ENCODE assay signal across 8 cellular contexts in the genomic region with DNA sequence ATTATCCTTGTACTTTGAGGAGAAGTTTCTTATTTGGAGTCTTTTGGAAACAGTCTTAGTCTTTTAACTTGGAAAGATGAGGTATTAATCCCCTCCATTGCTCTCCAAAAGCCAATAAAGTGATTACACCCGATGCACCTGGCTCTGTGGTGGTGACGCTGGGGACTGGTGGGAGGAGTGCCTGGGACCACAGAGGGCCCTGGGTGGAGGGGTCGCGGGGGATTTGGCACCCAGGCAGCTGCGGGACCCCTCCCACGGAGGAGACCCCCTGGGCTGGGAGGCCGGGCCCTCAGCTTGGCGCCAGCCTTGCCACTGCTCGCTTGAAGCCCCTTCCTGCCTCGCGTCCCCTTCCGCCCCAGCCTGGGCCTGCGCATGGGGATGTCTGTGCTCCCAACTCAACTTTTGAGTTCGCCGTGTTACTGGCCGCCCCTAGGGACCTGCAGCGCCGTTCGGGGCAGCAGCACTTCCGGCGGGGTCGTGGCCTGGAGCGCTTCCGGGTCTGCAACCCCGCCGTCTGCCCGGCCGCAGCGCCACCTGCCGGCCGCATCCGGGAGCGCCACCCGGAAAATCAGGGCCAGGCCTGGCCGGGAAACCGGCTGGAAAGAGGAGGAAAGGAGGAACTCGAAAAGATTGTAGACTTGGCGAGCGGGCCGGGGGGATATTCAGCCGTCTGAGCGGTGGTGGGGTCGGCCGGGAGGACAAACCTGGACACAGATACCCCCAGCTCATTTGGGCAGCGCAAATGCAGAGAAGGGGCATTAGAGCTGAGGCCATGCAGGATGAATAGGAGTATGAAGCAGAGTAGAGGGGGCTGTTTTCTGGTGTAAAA. TPM values are rescaled to one million over a fixed set of nuclear protein-coding genes. Genes with fewer than 3 reads are reported as not detected.
DNase-seq lines count a peak whose midpoint lies in the region; ATAC-seq and TF ChIP-seq lines count a peak whose summit lies in the region.

No MANE protein-coding gene starts in this region.

- ATAC-seq in foreskin keratinocyte = peak; percentile 24
- no peak for ATAC-seq in GM19324 (IDR thresholded peaks at IDR 0.05; ENCODE audit: low FRiP score, unreplicated experiment)

- no peaks in the 10 kb centered on the region for H3K9me3 ChIP-seq in HUES64 (ENCODE audit: insufficient read depth, low read depth, low read length)
- no peaks in the 10 kb centered on the region for H3K9me3 ChIP-seq in neuronal stem cell (replicated peaks in 1 of 2; ENCODE audit: control insufficient read depth in 2 of 2, insufficient read depth in 1 of 2, low read depth in 1 of 2, low read length in 2 of 2)
- no peaks in the 10 kb centered on the region for H3K9me3 ChIP-seq in tibial artery

- peaks cover 19% of the 10 kb centered on the region for H3K36me3 ChIP-seq in HUES64 (ENCODE audit: insufficient read depth, low read length)
- H3K36me3 ChIP-seq in neuronal stem cell (replicated peaks in 1 of 2; ENCODE audit: control insufficient read depth in 2 of 2, insufficient read depth in 2 of 2, low read length in 2 of 2) = peaks cover 20 to 28% of the 10 kb centered on the region in 2 donors
- peaks cover 13 to 51% (median 47%) of the 10 kb centered on the region in 3 donors for H3K36me3 ChIP-seq in tibial artery

- peak overlapping the region; percentile 39 for H2BK5ac ChIP-seq in neuronal stem cell (ENCODE audit: low read length)

- POLR2A ChIA-PET in RWPE1 (lab: Yijun Ruan, JAX; ENCODE audit: low non-redundant PET) = interaction anchor here (0.5 kb wide), 1 partner anchor 115 kb away, joined by 3 read pairs; no protein-coding TSS in a partner anchor

- intact Hi-C loops in tibial artery (cut with DNase I; ENCODE audit: low total_unique reads) = loop anchor here (5.0 kb wide), 2 partner anchors 36 to 121 kb away; a partner anchor contains a TSS

- no peak overlapping the region for H2BK120ac ChIP-seq in neuronal stem cell (ENCODE audit: low read depth, low read length)

- peak overlapping the region; percentile 87 for H4K91ac ChIP-seq in neuronal stem cell (ENCODE audit: low read depth, low read length, poor library complexity)

- H2AFZ ChIP-seq in neuronal stem cell (ENCODE audit: low read length) = no peak overlapping the region

- H2BK15ac ChIP-seq in neuronal stem cell (ENCODE audit: low read length) = no peak overlapping the region

- H3K27me3 ChIP-seq in HUES64 (ENCODE audit: insufficient read depth, low read length) = no peaks in the 10 kb centered on the region
- no peaks in the 10 kb centered on the region for H3K27me3 ChIP-seq in foreskin keratinocyte
- no peaks in the 10 kb centered on the region for H3K27me3 ChIP-seq in neuronal stem cell (ENCODE audit: control insufficient read depth in 3 of 3, insufficient read depth in 3 of 3, low read depth in 1 of 3, low read length in 3 of 3)
- H3K27me3 ChIP-seq in tibial artery = no peaks in the 10 kb centered on the region

- DNase-seq in RWPE1 (ENCODE audit: low spot score) (peak; percentile 82), foreskin keratinocyte (no peak), neuronal stem cell (ENCODE audit: low spot score) (peak; percentile 80), tibial artery (peak; percentile 54 to 81)
- peak; percentile 91 for DNase-seq in activated effector memory CD4-positive, alpha-beta T cell treated with anti-CD3 and anti-CD28 coated beads, Interleukin-2, amount 50 U/mL, for 16 hours

- H2AK5ac ChIP-seq in neuronal stem cell (ENCODE audit: low read depth, low read length) = no peak overlapping the region

- no peak overlapping the region for H4K8ac ChIP-seq in neuronal stem cell (ENCODE audit: low read depth, low read length)

- no peak overlapping the region for H3K14ac ChIP-seq in neuronal stem cell (ENCODE audit: low read length)

- peak overlapping the region; percentile 45 for H3K4me2 ChIP-seq in neuronal stem cell (ENCODE audit: insufficient read depth, low read length, poor library complexity, severe bottlenecking)

- H3K27ac ChIP-seq in HUES64 (ENCODE audit: low read depth, low read length) = peak overlapping the region; percentile 92; the same call in 1 of the 2 replicates
- peak overlapping the region; percentile 94 for H3K27ac ChIP-seq in RWPE1
- no peak overlapping the region for H3K27ac ChIP-seq in foreskin keratinocyte
- peak overlapping the region; percentile 71 for H3K27ac ChIP-seq in neuronal stem cell (replicated peaks; ENCODE audit: low read length)
- peak overlapping the region; percentile 25 to 64 for H3K27ac ChIP-seq in tibial artery

- CTCF ChIA-PET in RWPE1 (lab: Yijun Ruan, JAX) = interaction anchor here (0.6 to 0.8 kb wide), 2 partner anchors 12 to 203 kb away, joined by 4 to 5 read pairs; no protein-coding TSS in a partner anchor

- H3K4ac ChIP-seq in neuronal stem cell (ENCODE audit: low read length) = no peak overlapping the region

- H2BK12ac ChIP-seq in neuronal stem cell (ENCODE audit: low read length) = no peak overlapping the region

- TF ChIP-seq CTCF in GM12873 (IDR thresholded peaks at IDR 0.05; ENCODE audit: insufficient read depth, low read depth, low read length, missing control alignments) (peak; percentile 86), RWPE1 (conservative IDR thresholded peaks at IDR 0.05; ENCODE audit: low read depth) (peak; percentile 97), foreskin keratinocyte (conservative IDR thresholded peaks at IDR 0.05) (peak; percentile 98), tibial artery (IDR thresholded peaks at IDR 0.05) (peak; percentile 95)

- peak overlapping the region; percentile 83 for H3K18ac ChIP-seq in neuronal stem cell (ENCODE audit: low read length)

- WGBS in HUES64 = 13% methylated on average over 45 of the region's 45 CpGs
- no CpG with 5 or more reads among the region's 45 CpGs for WGBS in neuronal stem cell (ENCODE audit: extremely low coverage in 2 of 2, insufficient read length in 2 of 2, insufficient replicate concordance in 1 of 2), 2 donors

- peaks cover 24% of the 10 kb centered on the region for H3K79me1 ChIP-seq in neuronal stem cell (ENCODE audit: low read depth, low read length)

- H3K9ac ChIP-seq in HUES64 (ENCODE audit: low read depth, low read length) (peak overlapping the region; percentile 46; the same call in 1 of the 2 replicates), neuronal stem cell (ENCODE audit: low read depth, low read length, poor library complexity) (peak overlapping the region; percentile 44)

- H3K4me3 ChIP-seq in HUES64 (ENCODE audit: low read length) (peak overlapping the region; percentile 22), neuronal stem cell (ENCODE audit: low read length in 2 of 2) (peak overlapping the region; percentile 11 to 65), tibial artery (peak overlapping the region; percentile 2 to 10)

- peaks cover 18% of the 10 kb centered on the region; the same call in 1 of the 2 replicates for H3K4me1 ChIP-seq in HUES64 (ENCODE audit: insufficient read depth, low read length)
- H3K4me1 ChIP-seq in foreskin keratinocyte = no peaks in the 10 kb centered on the region
- H3K4me1 ChIP-seq in neuronal stem cell (ENCODE audit: control insufficient read depth in 2 of 2, insufficient read depth in 1 of 2, low read depth in 1 of 2, low read length in 2 of 2) = peaks cover 12 to 24% of the 10 kb centered on the region in 2 donors
- H3K4me1 ChIP-seq in tibial artery = peaks cover 0 to 56% (median 43%) of the 10 kb centered on the region in 4 donors

- peak overlapping the region; percentile 80 for H3K23ac ChIP-seq in neuronal stem cell (ENCODE audit: low read depth, low read length, poor library complexity)

RNA-seq across cellular contexts. Expression of a gene that starts 8.4 kb away (rescaled TPM):
- not detected for polyA plus RNA-seq in HUES64 (2013, experiment 1 of 2)
- polyA plus RNA-seq in HUES64 (2013, experiment 2 of 2) = not detected
- total RNA-seq in foreskin keratinocyte = not detected in 2 replicates
- not detected in 2 replicates for polyA plus RNA-seq in foreskin keratinocyte
- not detected for polyA plus RNA-seq in neuronal stem cell (2013, experiment 1 of 2)
- not detected for polyA plus RNA-seq in neuronal stem cell (2013, experiment 2 of 2)

RNA-seq across cellular contexts. Expression of a gene that starts 17.4 kb away (rescaled TPM):
- 0.30 TPM for polyA plus RNA-seq in HUES64 (2013, experiment 1 of 2)
- polyA plus RNA-seq in HUES64 (2013, experiment 2 of 2) = not detected
- 0.17 TPM in 1 of 2 replicates, not detected in the other for total RNA-seq in foreskin keratinocyte
- 0.17 and 0.22 TPM in 2 replicates for polyA plus RNA-seq in foreskin keratinocyte
- polyA plus RNA-seq in neuronal stem cell (2013, experiment 1 of 2) = 0.22 TPM
- 0.15 TPM for polyA plus RNA-seq in neuronal stem cell (2013, experiment 2 of 2)

RNA-seq across cellular contexts. Expression of a gene that starts 24.4 kb away (rescaled TPM):
- polyA plus RNA-seq in HUES64 (2013, experiment 1 of 2) = 2.9 TPM
- polyA plus RNA-seq in HUES64 (2013, experiment 2 of 2) = 2.3 TPM
- 0.39 and 0.78 TPM in 2 replicates for total RNA-seq in foreskin keratinocyte
- polyA plus RNA-seq in foreskin keratinocyte = 0.17 and 0.64 TPM in 2 replicates
- polyA plus RNA-seq in neuronal stem cell (2013, experiment 1 of 2) = 10.1 TPM
- 9.2 TPM for polyA plus RNA-seq in neuronal stem cell (2013, experiment 2 of 2)

RNA-seq across cellular contexts. Expression of a gene that starts 34.4 kb away (rescaled TPM):
- 0.10 TPM for polyA plus RNA-seq in HUES64 (2013, experiment 1 of 2)
- polyA plus RNA-seq in HUES64 (2013, experiment 2 of 2) = 0.38 TPM
- not detected in 2 replicates for total RNA-seq in foreskin keratinocyte
- not detected in 2 replicates for polyA plus RNA-seq in foreskin keratinocyte
- polyA plus RNA-seq in neuronal stem cell (2013, experiment 1 of 2) = 0.99 TPM
- polyA plus RNA-seq in neuronal stem cell (2013, experiment 2 of 2) = 1.1 TPM

RNA-seq across cellular contexts. Expression of a gene that starts 36.9 kb away (rescaled TPM):
- 108 TPM for polyA plus RNA-seq in HUES64 (2013, experiment 1 of 2)
- polyA plus RNA-seq in HUES64 (2013, experiment 2 of 2) = 122 TPM
- total RNA-seq in foreskin keratinocyte = 33.8 and 34.2 TPM in 2 replicates
- polyA plus RNA-seq in foreskin keratinocyte = 69.8 and 76.2 TPM in 2 replicates
- polyA plus RNA-seq in neuronal stem cell (2013, experiment 1 of 2) = 117 TPM
- polyA plus RNA-seq in neuronal stem cell (2013, experiment 2 of 2) = 115 TPM

Comparison
In these comparisons a context has a peak if more than half of its experiments do, and no peak if none do; other contexts are left out.
1. DNase-seq: peak in RWPE1 (single experiment), activated effector memory CD4-positive, alpha-beta T cell treated with anti-CD3 and anti-CD28 coated beads, Interleukin-2, amount 50 U/mL, for 16 hours (single experiment), neuronal stem cell (single experiment) and tibial artery (2 of 2); none in foreskin keratinocyte (0 of 2).
2. Peak in every context shown above with its lines, with median percentiles within 50 percentile points of each other: CTCF ChIP-seq and H3K4me3 ChIP-seq.